ENCODE assay signal across 8 cellular contexts in genomic region chr11:18844753-18845367, GRCh38. TPM values are rescaled to one million over a fixed set of nuclear protein-coding genes. Genes with fewer than 3 reads are reported as not detected.
DNase-seq lines count a peak whose midpoint lies in the region; TF ChIP-seq lines count a peak whose summit lies in the region.

No MANE protein-coding gene starts in this region.

- H3K27ac Mint-ChIP-seq in glutamatergic neuron (ENCODE audit: unreplicated experiment): no peak overlapping the region

- peak; percentile 74 for TF ChIP-seq CTCF in glutamatergic neuron (IDR thresholded peaks at IDR 0.05; ENCODE audit: partially characterized antibody, unreplicated experiment)

- DNase-seq in SKM-1 treated with dmso at 0.1 percent for 144 hours (lab: John Stamatoyannopoulos, UW; ENCODE audit: unreplicated experiment): peak; percentile 12
- DNase-seq in SKM-1 (lab: John Stamatoyannopoulos, UW; ENCODE audit: unreplicated experiment): no peak
- DNase-seq in HuH-7.5 (ENCODE audit: low spot score): peak; percentile 10
- DNase-seq in SK-N-DZ (ENCODE audit: low spot score): peak; percentile 32
- DNase-seq in glutamatergic neuron: no peak
- DNase-seq in T1000 (lab: John Stamatoyannopoulos, UW): no peak
- DNase-seq in NCI-H1436 (lab: John Stamatoyannopoulos, UW): no peak
- DNase-seq in dedifferentiated amniotic fluid mesenchymal stem cell (ENCODE audit: extremely low spot score): no peak

- H3K36me3 Mint-ChIP-seq in glutamatergic neuron (ENCODE audit: unreplicated experiment): no peaks in the 10 kb centered on the region

- peaks cover 2% of the 10 kb centered on the region for H3K9me3 Mint-ChIP-seq in glutamatergic neuron (ENCODE audit: unreplicated experiment)

- no peak overlapping the region for H3K4me3 Mint-ChIP-seq in glutamatergic neuron (ENCODE audit: unreplicated experiment)

- no peaks in the 10 kb centered on the region for H3K4me1 Mint-ChIP-seq in glutamatergic neuron (ENCODE audit: low read depth, unreplicated experiment)

- peaks cover 6% of the 10 kb centered on the region for H3K27me3 Mint-ChIP-seq in glutamatergic neuron (ENCODE audit: unreplicated experiment)

RNA-seq across cellular contexts. Expression of gene PTPN5, which starts 53.3 kb away (rescaled TPM):
- polyA plus RNA-seq in SK-N-DZ (2014; cell fraction: cytosol; rRNA removed): 4.2 and 4.7 TPM in 2 replicates
- polyA plus RNA-seq in SK-N-DZ (2014; cell fraction: nucleus; rRNA removed): 11.9 and 12.0 TPM in 2 replicates
- 25.8 TPM for total RNA-seq in glutamatergic neuron (ENCODE audit: unreplicated experiment)

Comparison
In these comparisons a context has a peak if more than half of its experiments do, and no peak if none do; other contexts are left out.
1. DNase-seq: peak in SKM-1 treated with dmso at 0.1 percent for 144 hours (single experiment), HuH-7.5 (single experiment) and SK-N-DZ (single experiment); none in SKM-1 (single experiment), glutamatergic neuron (single experiment), T1000 (single experiment), NCI-H1436 (single experiment) and dedifferentiated amniotic fluid mesenchymal stem cell (single experiment).